ENCODE assay signal across 2 cellular contexts in genomic region chr9:74044844-74045243, GRCh38.
TF ChIP-seq lines count a peak whose summit lies in the region.

No MANE protein-coding gene starts in this region.

TF ChIP-seq in HepG2, 621 proteins besides CTCF, POLR2A, EP300 and RAD21:
- no peak for TF ChIP-seq TCF12 (IDR thresholded peaks at IDR 0.05)
- no peak for TF ChIP-seq TCF12 (CRISPR knock-in tag; IDR thresholded peaks at IDR 0.05)
- no peak for TF ChIP-seq ZNF878 (CRISPR knock-in tag; IDR thresholded peaks at IDR 0.05)
- TF ChIP-seq ZNF761 (CRISPR knock-in tag; conservative IDR thresholded peaks at IDR 0.05), result no peak
- TF ChIP-seq KLF13 (CRISPR knock-in tag; IDR thresholded peaks at IDR 0.05), result no peak
- no peak for TF ChIP-seq E2F1 (CRISPR knock-in tag; IDR thresholded peaks at IDR 0.05)
- TF ChIP-seq ZNF614 (CRISPR knock-in tag; IDR thresholded peaks at IDR 0.05; ENCODE audit: borderline replicate concordance), result no peak
- no peak for TF ChIP-seq ZNF326 (CRISPR knock-in tag; IDR thresholded peaks at IDR 0.05; ENCODE audit: borderline replicate concordance)
- no peak for TF ChIP-seq PRPF4 (IDR thresholded peaks at IDR 0.05; ENCODE audit: low read depth, low read length, poor library complexity, severe bottlenecking)
- no peak for TF ChIP-seq GATA4 (IDR thresholded peaks at IDR 0.05; ENCODE audit: borderline replicate concordance, low read depth)
- TF ChIP-seq, protein P1, sequence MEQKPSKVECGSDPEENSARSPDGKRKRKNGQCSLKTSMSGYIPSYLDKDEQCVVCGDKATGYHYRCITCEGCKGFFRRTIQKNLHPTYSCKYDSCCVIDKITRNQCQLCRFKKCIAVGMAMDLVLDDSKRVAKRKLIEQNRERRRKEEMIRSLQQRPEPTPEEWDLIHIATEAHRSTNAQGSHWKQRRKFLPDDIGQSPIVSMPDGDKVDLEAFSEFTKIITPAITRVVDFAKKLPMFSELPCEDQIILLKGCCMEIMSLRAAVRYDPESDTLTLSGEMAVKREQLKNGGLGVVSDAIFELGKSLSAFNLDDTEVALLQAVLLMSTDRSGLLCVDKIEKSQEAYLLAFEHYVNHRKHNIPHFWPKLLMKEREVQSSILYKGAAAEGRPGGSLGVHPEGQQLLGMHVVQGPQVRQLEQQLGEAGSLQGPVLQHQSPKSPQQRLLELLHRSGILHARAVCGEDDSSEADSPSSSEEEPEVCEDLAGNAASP (CRISPR knock-in tag; IDR thresholded peaks at IDR 0.05; ENCODE audit: borderline replicate concordance), result no peak
- no peak for TF ChIP-seq ATF7-NPFF (CRISPR knock-in tag; IDR thresholded peaks at IDR 0.05; ENCODE audit: low read depth)
- TF ChIP-seq PTBP1 (IDR thresholded peaks at IDR 0.05; ENCODE audit: low read depth, low read length, poor library complexity, severe bottlenecking), result no peak
- TF ChIP-seq ZNF552 (CRISPR knock-in tag; IDR thresholded peaks at IDR 0.05; ENCODE audit: borderline replicate concordance), result no peak
- TF ChIP-seq ARNT2 (CRISPR knock-in tag; IDR thresholded peaks at IDR 0.05; ENCODE audit: low read depth), result no peak
- TF ChIP-seq RXRB (CRISPR knock-in tag; IDR thresholded peaks at IDR 0.05; ENCODE audit: borderline replicate concordance), result no peak
- no peak for TF ChIP-seq ZBED4 (CRISPR knock-in tag; IDR thresholded peaks at IDR 0.05; ENCODE audit: borderline replicate concordance)

TF ChIP-seq in H1, 55 proteins besides CTCF, POLR2A, EP300 and RAD21:
- TF ChIP-seq SP4 (IDR thresholded peaks at IDR 0.05; ENCODE audit: low read length), result no peak
- TF ChIP-seq SP2 (IDR thresholded peaks at IDR 0.05; ENCODE audit: low read length), result no peak
- no peak for TF ChIP-seq NRF1 (IDR thresholded peaks at IDR 0.05; ENCODE audit: low read depth, low read length)
- TF ChIP-seq ZNF274 (IDR thresholded peaks at IDR 0.05; ENCODE audit: borderline replicate concordance, extremely low read depth, low read length), result no peak
- TF ChIP-seq POLR2AphosphoS5 (IDR thresholded peaks at IDR 0.05; ENCODE audit: low read depth, low read length), result no peak
- TF ChIP-seq CEBPB (IDR thresholded peaks at IDR 0.05; ENCODE audit: low read depth, low read length), result no peak
- TF ChIP-seq TAF7 (optimal IDR thresholded peaks at IDR 0.05; ENCODE audit: borderline replicate concordance, low read depth, low read length), result no peak
- TF ChIP-seq CBX8 (IDR thresholded peaks at IDR 0.05; ENCODE audit: borderline replicate concordance, low read depth, low read length), result no peak
- no peak for TF ChIP-seq E2F6 (IDR thresholded peaks at IDR 0.05)
- TF ChIP-seq TEAD4 (IDR thresholded peaks at IDR 0.05; ENCODE audit: low read depth, low read length), result no peak
- no peak for TF ChIP-seq FOSL1 (IDR thresholded peaks at IDR 0.05; ENCODE audit: insufficient read depth, low read depth, low read length)
- TF ChIP-seq RFX5 (IDR thresholded peaks at IDR 0.05; ENCODE audit: borderline replicate concordance, low read depth, low read length), result no peak
- TF ChIP-seq GABPA (IDR thresholded peaks at IDR 0.05; ENCODE audit: borderline replicate concordance, insufficient read depth, low read length), result no peak
- TF ChIP-seq BCL11A (IDR thresholded peaks at IDR 0.05; ENCODE audit: low read depth in 2 of 2, low read length in 2 of 2), result no peak
